ENCODE assay signal across 14 cellular contexts in the genomic region with DNA sequence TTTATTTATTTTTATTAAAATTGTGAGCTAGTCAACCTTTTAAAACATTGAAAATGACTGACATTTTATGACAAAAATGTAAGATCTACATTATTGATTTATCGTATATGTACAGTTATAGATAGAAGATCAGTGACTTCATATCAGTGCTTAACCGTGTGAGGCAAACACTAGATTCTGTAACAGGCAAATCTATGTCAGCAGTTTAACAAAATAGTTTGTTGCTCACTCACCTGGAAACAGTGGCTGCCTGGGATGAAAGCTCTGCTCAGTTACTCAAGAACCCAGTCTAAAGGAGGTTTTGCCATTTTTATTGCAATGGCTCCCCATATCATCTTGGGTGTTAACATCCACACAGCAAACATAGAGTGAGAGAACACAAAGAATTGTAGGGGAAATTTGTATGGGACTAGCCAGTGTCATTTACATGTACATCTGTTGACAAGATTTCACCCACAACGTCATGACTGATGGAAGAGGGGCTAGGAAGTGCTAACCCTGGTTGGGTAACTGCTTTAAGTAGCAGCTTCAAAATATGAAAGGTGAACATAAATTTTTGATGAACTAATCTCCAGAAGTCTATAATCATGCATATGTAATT. TPM values are rescaled to one million over a fixed set of nuclear protein-coding genes. Genes with fewer than 3 reads are reported as not detected.
A peak's percentile ranks its signal among the peaks of the same experiment; 100 is the strongest.
DNase-seq lines count a peak whose midpoint lies in the region; ATAC-seq and TF ChIP-seq lines count a peak whose summit lies in the region.
"Had no signal": no experiment of that assay in that cellular context is flagged by ENCODE, and none has a peak within 500 bp of the region (broad histone marks: within the 10 kb centered on the region; RNA-seq: fewer than 3 reads in every experiment).

No MANE protein-coding gene starts in this region.

- TF ChIP-seq CTCF in GM20000 (IDR thresholded peaks at IDR 0.05; ENCODE audit: extremely low read depth, missing control alignments), result no peak

- no peak overlapping the region for H3K27ac ChIP-seq in effector memory CD4-positive, alpha-beta T cell (ENCODE audit: insufficient read depth, low read length, poor library complexity, severe bottlenecking)
- H3K27ac ChIP-seq: BLaER1 treated with 17β-estradiol and CSF1 and Interleukin-3, amounts not matched to agents 10 nM and 100 nM; left ventricle myocardium inferior; testis had no signal

- H3K27me3 ChIP-seq in effector memory CD4-positive, alpha-beta T cell (replicated peaks; ENCODE audit: control insufficient read depth, insufficient read depth, low read length, poor library complexity, severe bottlenecking), result no peaks in the 10 kb centered on the region
- H3K27me3 ChIP-seq: BLaER1 treated with 17β-estradiol and CSF1 and Interleukin-3, amounts not matched to agents 10 nM and 100 nM; testis had no signal

- no peaks in the 10 kb centered on the region for H3K4me1 ChIP-seq in effector memory CD4-positive, alpha-beta T cell (ENCODE audit: control insufficient read depth, insufficient read depth, low read length, poor library complexity, severe bottlenecking)
- H3K4me1 ChIP-seq: testis had no signal

- H3K9me3 ChIP-seq in effector memory CD4-positive, alpha-beta T cell (ENCODE audit: control insufficient read depth, low read length), result no peaks in the 10 kb centered on the region
- H3K9me3 ChIP-seq: left ventricle myocardium inferior, testis had no signal

- peak; percentile 5 for DNase-seq in GM20000 (ENCODE audit: low spot score)
- DNase-seq in mucosa of gallbladder (ENCODE audit: low spot score), result no peak
- DNase-seq in effector memory CD4-positive, alpha-beta T cell, result no peak
- DNase-seq in NCI-H1436 treated with DMSO at 0.1 percent for 48 hours (lab: John Stamatoyannopoulos, UW), result no peak
- DNase-seq: activated CD4-positive, alpha-beta T cell treated with anti-CD3 and anti-CD28 coated beads for 1 hour; left ventricle myocardium inferior; NCI-H2171; small intestine; testis had no signal

- H3K36me3 ChIP-seq in effector memory CD4-positive, alpha-beta T cell (ENCODE audit: control insufficient read depth, insufficient read depth, low read length), result no peaks in the 10 kb centered on the region
- H3K36me3 ChIP-seq: BLaER1 treated with 17β-estradiol and CSF1 and Interleukin-3, amounts not matched to agents 10 nM and 100 nM; left ventricle myocardium inferior had no signal

- no peak overlapping the region for H3K4me3 ChIP-seq in effector memory CD4-positive, alpha-beta T cell (ENCODE audit: insufficient read depth, low read depth, low read length, poor library complexity, severe bottlenecking)
- H3K4me3 ChIP-seq: BLaER1 treated with 17β-estradiol and CSF1 and Interleukin-3, amounts not matched to agents 10 nM and 100 nM; left ventricle myocardium inferior; testis had no signal

- peak; percentile 45 for ATAC-seq in GM18858 (IDR thresholded peaks at IDR 0.05; ENCODE audit: unreplicated experiment)
- peak; percentile 62 for ATAC-seq in HG02852 (IDR thresholded peaks at IDR 0.05; ENCODE audit: unreplicated experiment)
- ATAC-seq in HG03520 (IDR thresholded peaks at IDR 0.05; ENCODE audit: unreplicated experiment), result peak; percentile 48
- no peak for ATAC-seq in activated CD4-positive, CD25-positive, alpha-beta regulatory T cell treated with anti-CD3 and anti-CD28 coated beads, Interleukin-2, amount 50 U/mL, for 24 hours

RNA-seq across cellular contexts. Expression of gene SGCD, which starts 49.0 kb away (rescaled TPM):
- 10.6 TPM for total RNA-seq in mucosa of gallbladder

Comparison
In these comparisons a context has a peak if more than half of its experiments do, and no peak if none do; other contexts are left out.
1. ATAC-seq: peak in GM18858 (single experiment), HG02852 (single experiment) and HG03520 (single experiment); none in activated CD4-positive, CD25-positive, alpha-beta regulatory T cell treated with anti-CD3 and anti-CD28 coated beads, Interleukin-2, amount 50 U/mL, for 24 hours (0 of 2).